In the genomic region with DNA sequence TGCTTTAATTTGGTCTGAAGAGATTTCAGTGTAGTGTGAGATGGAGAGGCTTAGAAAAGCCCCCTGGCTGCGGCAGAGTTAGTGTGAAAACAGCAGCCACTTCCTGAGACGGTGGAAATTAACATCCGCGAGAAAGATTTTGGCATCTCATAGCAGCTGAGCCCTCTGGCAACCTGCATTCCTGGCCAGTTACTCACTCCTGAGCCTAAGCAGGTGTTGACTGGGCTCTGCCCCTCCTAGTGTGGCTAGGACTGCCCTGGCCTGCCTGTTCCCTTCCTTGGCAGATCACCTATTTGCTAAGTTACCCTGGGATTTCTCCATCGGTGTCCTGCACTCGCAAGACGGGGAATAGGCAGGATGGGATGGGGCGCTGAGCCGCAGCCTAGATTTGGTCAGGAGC, we compare ENCODE assay signal across 25 cellular contexts. TPM values are rescaled to one million over a fixed set of nuclear protein-coding genes. Genes with fewer than 3 reads are reported as not detected.
A peak's percentile ranks its signal among the peaks of the same experiment; 100 is the strongest.
DNase-seq lines count a peak whose midpoint lies in the region; ATAC-seq and TF ChIP-seq lines count a peak whose summit lies in the region.
"Had no signal": no experiment of that assay in that cellular context is flagged by ENCODE, and none has a peak within 500 bp of the region (broad histone marks: within the 10 kb centered on the region; RNA-seq: fewer than 3 reads in every experiment).

No MANE protein-coding gene starts in this region.

- no peak overlapping the region for H4K91ac ChIP-seq in neuronal stem cell (ENCODE audit: low read depth, low read length, poor library complexity)

- H3K4me2 ChIP-seq in GM23338 (peak overlapping the region; percentile 55; the same call in 1 of the 2 replicates), PC-3 (ENCODE audit: low read length) (peak overlapping the region; percentile 62), neuronal stem cell (ENCODE audit: insufficient read depth, low read length, poor library complexity, severe bottlenecking) (no peak overlapping the region)
- H3K4me2 ChIP-seq: KMS-11 had no signal

- no peak overlapping the region for H3K23ac ChIP-seq in neuronal stem cell (ENCODE audit: low read depth, low read length, poor library complexity)

- H3F3A ChIP-seq in GM23338 (replicated peaks; ENCODE audit: low read depth) (no peaks in the 10 kb centered on the region; the same call in 1 of the 2 replicates), PC-3 (ENCODE audit: low read length, unreplicated experiment) (no peaks in the 10 kb centered on the region)

- H3K4me1 ChIP-seq in GM23338 (ENCODE audit: insufficient read depth) (0 out of 2 replicates have a peak, but pooled peaks cover 12% of the 10 kb centered on the region), PC-3 (ENCODE audit: insufficient read depth, low read length) (peaks cover 11% of the 10 kb centered on the region), neuronal stem cell (ENCODE audit: control insufficient read depth in 2 of 2, insufficient read depth in 1 of 2, low read depth in 1 of 2, low read length in 2 of 2) (peaks cover 0 to 3% of the 10 kb centered on the region in 2 donors), upper lobe of left lung (no peaks in the 10 kb centered on the region)
- H3K4me1 ChIP-seq: left ventricle myocardium inferior, right atrium auricular region, testis had no signal

- H2BK120ac ChIP-seq in neuronal stem cell (ENCODE audit: low read depth, low read length) = no peak overlapping the region

- H3K79me2 ChIP-seq in GM23338 (replicated peaks; ENCODE audit: insufficient read depth) = no peaks in the 10 kb centered on the region
- H3K79me2 ChIP-seq in PC-3 (ENCODE audit: low read length) = no peaks in the 10 kb centered on the region

- H4K20me1 ChIP-seq in GM23338 (replicated peaks; ENCODE audit: insufficient read depth) = no peaks in the 10 kb centered on the region
- no peaks in the 10 kb centered on the region for H4K20me1 ChIP-seq in PC-3 (ENCODE audit: low read length)

- TF ChIP-seq POLR2A in upper lobe of left lung (IDR thresholded peaks at IDR 0.05) = no peak

- no peaks in the 10 kb centered on the region for H3K9me2 ChIP-seq in GM23338 (ENCODE audit: insufficient read depth)
- no peaks in the 10 kb centered on the region for H3K9me2 ChIP-seq in PC-3 (replicated peaks; ENCODE audit: low read length)

- H4K8ac ChIP-seq in neuronal stem cell (ENCODE audit: low read depth, low read length) = no peak overlapping the region

- H3K9me3 ChIP-seq in PC-3 (ENCODE audit: low read length) = no peaks in the 10 kb centered on the region
- no peaks in the 10 kb centered on the region for H3K9me3 ChIP-seq in neuronal stem cell (replicated peaks in 1 of 2; ENCODE audit: control insufficient read depth in 2 of 2, insufficient read depth in 1 of 2, low read depth in 1 of 2, low read length in 2 of 2)
- H3K9me3 ChIP-seq in upper lobe of left lung = no peaks in the 10 kb centered on the region
- H3K9me3 ChIP-seq: left ventricle myocardium inferior, right atrium auricular region, testis had no signal

- H3K36me3 ChIP-seq in GM23338 (ENCODE audit: insufficient read depth) (no peaks in the 10 kb centered on the region), PC-3 (ENCODE audit: low read depth, low read length) (no peaks in the 10 kb centered on the region), neuronal stem cell (replicated peaks in 1 of 2; ENCODE audit: control insufficient read depth in 2 of 2, insufficient read depth in 2 of 2, low read length in 2 of 2) (no peaks in the 10 kb centered on the region), upper lobe of left lung (no peaks in the 10 kb centered on the region)
- H3K36me3 ChIP-seq: left ventricle myocardium inferior, right atrium auricular region had no signal

- H3K79me1 ChIP-seq in neuronal stem cell (ENCODE audit: low read depth, low read length) = no peaks in the 10 kb centered on the region

- CTCF ChIA-PET in PC-3 (lab: Charles Lee) = no interaction called here

- no peak overlapping the region for H2AK5ac ChIP-seq in neuronal stem cell (ENCODE audit: low read depth, low read length)

- H3K36me3 Mint-ChIP-seq in GM23338 (ENCODE audit: low read depth) = no peaks in the 10 kb centered on the region

- peak; percentile 61 for DNase-seq in GM23338 (ENCODE audit: low spot score)
- DNase-seq in PC-3 = peak; percentile 89
- DNase-seq in epithelial cell of esophagus (ENCODE audit: low read depth) = peak; percentile 97
- DNase-seq in neuronal stem cell (ENCODE audit: low spot score) = no peak
- DNase-seq in left ventricle myocardium superior = no peak
- no peak for DNase-seq in upper lobe of left lung
- DNase-seq in T1000 (lab: John Stamatoyannopoulos, UW) = no peak
- no peak for DNase-seq in GM13976 (ENCODE audit: low spot score)
- DNase-seq: activated CD4-positive, alpha-beta T cell treated with anti-CD3 and anti-CD28 coated beads, Interleukin-2, amount 50 U/mL, for 4 hours; activated naive CD4-positive, alpha-beta T cell; activated T-cell treated with anti-CD3 and anti-CD28 coated beads for 4 hours; DMS53; effector memory CD8-positive, alpha-beta T cell; foreskin fibroblast; GOT3; left ventricle myocardium inferior; NCI-H1105 treated with DMSO at 0.1 percent for 48 hours; NCI-H774; nucleus accumbens; SW 1271; testis had no signal

- no CpG with 5 or more reads among the region's 9 CpGs for WGBS in neuronal stem cell (ENCODE audit: extremely low coverage in 2 of 2, insufficient read length in 2 of 2, insufficient replicate concordance in 1 of 2), 2 donors
- WGBS in upper lobe of left lung, 2 donors = 30 to 89% methylated on average over 4 to 9 of the region's 9 CpGs

- no peak overlapping the region for H3K18ac ChIP-seq in neuronal stem cell (ENCODE audit: low read length)

- no peak overlapping the region for H3K9ac ChIP-seq in PC-3 (ENCODE audit: low read length)
- H3K9ac ChIP-seq in neuronal stem cell (ENCODE audit: low read depth, low read length, poor library complexity) = no peak overlapping the region
- H3K9ac ChIP-seq: KMS-11 had no signal

- H2AFZ ChIP-seq in GM23338 = peak overlapping the region; percentile 89
- H2AFZ ChIP-seq in PC-3 (ENCODE audit: low read length) = peak overlapping the region; percentile 55
- H2AFZ ChIP-seq in neuronal stem cell (ENCODE audit: low read length) = peak overlapping the region; percentile 66

- H2BK15ac ChIP-seq in neuronal stem cell (ENCODE audit: low read length) = no peak overlapping the region

- no TSS peak for BruUV-seq in PC-3 (replicated peaks; lab: Mats Ljungman, UMichigan)

- H3K4ac ChIP-seq in neuronal stem cell (ENCODE audit: low read length) = no peak overlapping the region

- H3K27ac Mint-ChIP-seq in GM23338 = no peak overlapping the region
- H3K27ac Mint-ChIP-seq: effector memory CD8-positive, alpha-beta T cell had no signal

- H3K4me3 Mint-ChIP-seq in GM23338 = no peak overlapping the region
- H3K4me3 Mint-ChIP-seq: effector memory CD8-positive, alpha-beta T cell had no signal

- intact Hi-C loops in PC-3 (cut with micrococcal nuclease) = no loop called here
- intact Hi-C loops in left ventricle myocardium superior (cut with micrococcal nuclease) = no loop called here

- H3K27me3 ChIP-seq in GM23338 (ENCODE audit: insufficient read depth) (no peaks in the 10 kb centered on the region), PC-3 (ENCODE audit: low read length) (no peaks in the 10 kb centered on the region), neuronal stem cell (ENCODE audit: control insufficient read depth in 3 of 3, insufficient read depth in 3 of 3, low read depth in 1 of 3, low read length in 3 of 3) (peaks cover 0 to 10% (median 0%) of the 10 kb centered on the region in 3 experiments), upper lobe of left lung (no peaks in the 10 kb centered on the region)
- H3K27me3 ChIP-seq: right atrium auricular region, testis had no signal

- no peak for TF ChIP-seq EP300 in upper lobe of left lung (IDR thresholded peaks at IDR 0.05)

- POLR2A ChIA-PET in PC-3 (lab: Charles Lee; ENCODE audit: unreplicated experiment) = no interaction called here

- in situ Hi-C loops in GM13976 (cut with MboI; ENCODE audit: low sequenced_read_pairs, unreplicated experiment) = no loop called here

- no peak; the same call in 2 of the 3 replicates for ATAC-seq in GM23338
- ATAC-seq in PC-3 = peak; percentile 98
- no peak for ATAC-seq in left ventricle myocardium superior
- no peak for ATAC-seq in upper lobe of left lung (ENCODE audit: low FRiP score in 2 of 2)
- ATAC-seq: effector memory CD8-positive, alpha-beta T cell had no signal

- no peaks in the 10 kb centered on the region for H3K9me3 Mint-ChIP-seq in GM23338
- H3K9me3 Mint-ChIP-seq: effector memory CD8-positive, alpha-beta T cell had no signal

- no peak overlapping the region for H3K14ac ChIP-seq in neuronal stem cell (ENCODE audit: low read length)

- peaks cover 9% of the 10 kb centered on the region for H3K27me3 Mint-ChIP-seq in GM23338 (ENCODE audit: insufficient read depth, low read depth, poor library complexity)

- peaks cover 7% of the 10 kb centered on the region; the same call in 1 of the 3 replicates for H3K4me1 Mint-ChIP-seq in GM23338

- no peak overlapping the region for H3K4me3 ChIP-seq in GM23338
- no peak overlapping the region for H3K4me3 ChIP-seq in PC-3 (ENCODE audit: low read length)
- H3K4me3 ChIP-seq in epithelial cell of esophagus (ENCODE audit: low read length) = no peak overlapping the region
- no peak overlapping the region for H3K4me3 ChIP-seq in neuronal stem cell (ENCODE audit: low read length in 2 of 2)
- no peak overlapping the region for H3K4me3 ChIP-seq in upper lobe of left lung
- H3K4me3 ChIP-seq: left ventricle myocardium inferior, right atrium auricular region, testis had no signal

- no peak overlapping the region for H2BK12ac ChIP-seq in neuronal stem cell (ENCODE audit: low read length)

- no peak overlapping the region for H2BK5ac ChIP-seq in neuronal stem cell (ENCODE audit: low read length)

- H3K27ac ChIP-seq in GM23338 (ENCODE audit: low read depth) (peak overlapping the region; percentile 63; the same call in 1 of the 2 replicates), PC-3 (ENCODE audit: low read length) (peak overlapping the region; percentile 37; the same call in 1 of the 2 replicates), neuronal stem cell (replicated peaks; ENCODE audit: low read length) (no peak overlapping the region), upper lobe of left lung (no peak overlapping the region)
- H3K27ac ChIP-seq: HL-60, KMS-11, left ventricle myocardium inferior, right atrium auricular region, testis had no signal

- TF ChIP-seq CTCF in GM23338 (conservative IDR thresholded peaks at IDR 0.05; ENCODE audit: low read depth in 2 of 2) (no peak), PC-3 (conservative IDR thresholded peaks at IDR 0.05; ENCODE audit: low read depth, low read length) (no peak), epithelial cell of esophagus (IDR thresholded peaks at IDR 0.05; ENCODE audit: insufficient read depth, low read depth, low read length, missing control alignments) (no peak), upper lobe of left lung (IDR thresholded peaks at IDR 0.05) (no peak), GM13976 (IDR thresholded peaks at IDR 0.05; ENCODE audit: borderline replicate concordance, control extremely low read depth, extremely low read depth, insufficient read depth, missing control alignments) (no peak)

RNA-seq across cellular contexts. Expression of gene LMTK2, which starts 57.6 kb away (rescaled TPM):
- 26.8 and 30.8 TPM in 2 replicates for total RNA-seq in GM23338 (2014; rRNA removed; shearing (Covaris generic))
- polyA plus RNA-seq in GM23338 (2016; fragmentation: Nextera tagmentation; extraction: Ambion mirVana) = 6.1 and 6.5 TPM in 2 replicates
- total RNA-seq in PC-3 (2014; rRNA removed) = 9.0 and 16.0 TPM in 2 replicates
- 6.7 TPM for polyA plus RNA-seq in neuronal stem cell (2013, experiment 1 of 2)
- 7.3 TPM for polyA plus RNA-seq in neuronal stem cell (2013, experiment 2 of 2)
- total RNA-seq in left ventricle myocardium superior = 24.7 TPM
- 10 to 100 TPM; 27.6 to 65.8 (median 37.5) TPM for total RNA-seq in upper lobe of left lung

RNA-seq across cellular contexts. Expression of gene OCM2, which starts 59.0 kb away (rescaled TPM):
- total RNA-seq in GM23338 (2014; rRNA removed; shearing (Covaris generic)) = not detected in 2 replicates
- not detected in 2 replicates for polyA plus RNA-seq in GM23338 (2016; fragmentation: Nextera tagmentation; extraction: Ambion mirVana)
- not detected in 2 replicates for total RNA-seq in PC-3 (2014; rRNA removed)
- polyA plus RNA-seq in neuronal stem cell (2013, experiment 1 of 2) = not detected
- not detected for polyA plus RNA-seq in neuronal stem cell (2013, experiment 2 of 2)
- total RNA-seq in left ventricle myocardium superior = not detected
- not detected for total RNA-seq in upper lobe of left lung
- total RNA-seq: left ventricle myocardium inferior, right atrium auricular region, testis had no signal
- polyA plus RNA-seq: AG04450 had no signal

Comparison
In these comparisons a context has a peak if more than half of its experiments do, and no peak if none do; other contexts are left out.
1. DNase-seq: peak in GM23338 (single experiment), PC-3 (single experiment) and epithelial cell of esophagus (single experiment); none in neuronal stem cell (single experiment), left ventricle myocardium superior (single experiment), upper lobe of left lung (0 of 2), T1000 (single experiment) and GM13976 (single experiment).
2. H3K27ac ChIP-seq: peak in GM23338 (single experiment) and PC-3 (single experiment); none in neuronal stem cell (single experiment) and upper lobe of left lung (0 of 4).
3. Peak in every context shown above with its lines, with median percentiles within 50 percentile points of each other: H2AFZ ChIP-seq.